Comparison of ENCODE assay signal across 16 cellular contexts in genomic region chr1:24381256-24381655, GRCh38.
"Had no signal": no experiment of that assay in that cellular context is flagged by ENCODE, and none has a peak within 500 bp of the region (broad histone marks: within the 10 kb centered on the region; RNA-seq: fewer than 3 reads in every experiment).

No MANE protein-coding gene starts in this region.

- H3K27ac Mint-ChIP-seq: activated CD4-positive, alpha-beta memory T cell treated with anti-CD3 and anti-CD28 coated beads, Interleukin-2, amount 10 ng/mL, durations not matched to agents 7 days and 5 days; activated naive CD4-positive, alpha-beta T cell treated with anti-CD3 and anti-CD28 coated beads, Interleukin-2, amount 10 ng/mL, durations not matched to agents 7 days and 5 days; nephron; stimulated activated naive B cell treated with anti-CD40 and anti-IgM and Interleukin-4, amounts not matched to agents 10 μg/mL and 1 μg/mL and 100 μg/mL, for 72 hours had no signal

- H3K27me3 ChIP-seq: adrenal gland, SJSA1 had no signal

- H3K4me1 ChIP-seq: adrenal gland had no signal

- H3K27ac ChIP-seq: adrenal gland, coronary artery, lower lobe of right lung, SJSA1 had no signal

- H3K9me3 Mint-ChIP-seq: activated CD4-positive, alpha-beta memory T cell treated with anti-CD3 and anti-CD28 coated beads, Interleukin-2, amount 10 ng/mL, durations not matched to agents 7 days and 5 days; activated naive CD4-positive, alpha-beta T cell treated with anti-CD3 and anti-CD28 coated beads, Interleukin-2, amount 10 ng/mL, durations not matched to agents 7 days and 5 days; nephron; stimulated activated naive B cell treated with anti-CD40 and anti-IgM and Interleukin-4, amounts not matched to agents 10 μg/mL and 1 μg/mL and 100 μg/mL, for 72 hours had no signal

- ATAC-seq: lower lobe of right lung; stimulated activated naive B cell treated with anti-CD40 and anti-IgM and Interleukin-4, amounts not matched to agents 10 μg/mL and 1 μg/mL and 100 μg/mL, for 72 hours had no signal

- H3K9me3 ChIP-seq: adrenal gland, lower lobe of right lung, SJSA1 had no signal

- H3K4me3 ChIP-seq: adrenal gland, coronary artery, lower lobe of right lung, SJSA1, smooth muscle cell had no signal

- H3K4me3 Mint-ChIP-seq: activated CD4-positive, alpha-beta memory T cell treated with anti-CD3 and anti-CD28 coated beads, Interleukin-2, amount 10 ng/mL, durations not matched to agents 7 days and 5 days; activated naive CD4-positive, alpha-beta T cell treated with anti-CD3 and anti-CD28 coated beads, Interleukin-2, amount 10 ng/mL, durations not matched to agents 7 days and 5 days; nephron; stimulated activated naive B cell treated with anti-CD40 and anti-IgM and Interleukin-4, amounts not matched to agents 10 μg/mL and 1 μg/mL and 100 μg/mL, for 72 hours had no signal

- DNase-seq: activated CD4-positive, alpha-beta memory T cell treated with anti-CD3 and anti-CD28 coated beads, Interleukin-2, amount 10 ng/mL, durations not matched to agents 7 days and 5 days; activated CD4-positive, alpha-beta T cell treated with anti-CD3 and anti-CD28 coated beads for 1 hour; activated naive CD4-positive, alpha-beta T cell treated with anti-CD3 and anti-CD28 coated beads, Interleukin-2, amount 10 ng/mL, durations not matched to agents 7 days and 5 days; adrenal gland; caudate nucleus; effector CD4-positive, alpha-beta T cell; hippocampal formation; kidney glomerular epithelial cell; lower lobe of right lung; stimulated activated naive B cell treated with anti-CD40 and anti-IgM and Interleukin-4, amounts not matched to agents 10 μg/mL and 1 μg/mL and 100 μg/mL, for 72 hours; SW 1271; T-helper 9 cell had no signal

- H3K27me3 Mint-ChIP-seq: activated CD4-positive, alpha-beta memory T cell treated with anti-CD3 and anti-CD28 coated beads, Interleukin-2, amount 10 ng/mL, durations not matched to agents 7 days and 5 days; activated naive CD4-positive, alpha-beta T cell treated with anti-CD3 and anti-CD28 coated beads, Interleukin-2, amount 10 ng/mL, durations not matched to agents 7 days and 5 days; stimulated activated naive B cell treated with anti-CD40 and anti-IgM and Interleukin-4, amounts not matched to agents 10 μg/mL and 1 μg/mL and 100 μg/mL, for 72 hours had no signal
